In genomic region chr4:126361287-126361686, GRCh38 we compare ENCODE assay signal across 29 cellular contexts.
"Had no signal": no experiment of that assay in that cellular context is flagged by ENCODE, and none has a peak within 500 bp of the region (broad histone marks: within the 10 kb centered on the region; RNA-seq: fewer than 3 reads in every experiment).

No MANE protein-coding gene starts in this region.

- FAIRE-seq: astrocyte, bronchial epithelial cell had no signal

- DNase-seq: activated CD4-positive, alpha-beta memory T cell treated with anti-CD3 and anti-CD28 coated beads, Interleukin-2, amount 10 ng/mL, durations not matched to agents 7 days and 5 days; activated CD4-positive, alpha-beta T cell treated with anti-CD3 and anti-CD28 coated beads for 1 hour; activated CD4-positive, alpha-beta T cell treated with anti-CD3 and anti-CD28 coated beads for 4 hours; activated CD4-positive, alpha-beta T cell treated with anti-CD3 and anti-CD28 coated beads, Interleukin-2, amount 10 ng/mL, durations not matched to agents 7 days and 5 days; activated CD4-positive, alpha-beta T cell treated with anti-CD3 and anti-CD28 coated beads, Interleukin-2, amount 50 U/mL, for 4 hours; activated CD8-positive, alpha-beta memory T cell treated with anti-CD3 and anti-CD28 coated beads, Interleukin-2, amount 50 U/mL, for 48 hours; activated gamma-delta T cell; activated naive CD4-positive, alpha-beta T cell; activated naive CD4-positive, alpha-beta T cell treated with anti-CD3 and anti-CD28 coated beads, Interleukin-2, amount 10 ng/mL, durations not matched to agents 7 days and 5 days; activated naive CD8-positive, alpha-beta T cell treated with anti-CD3 and anti-CD28 coated beads, Interleukin-2, amount 10 ng/mL, durations not matched to agents 7 days and 5 days; activated T-cell treated with anti-CD3 and anti-CD28 coated beads for 4 hours; activated T-cell treated with anti-CD3 and anti-CD28 coated beads, Interleukin-2, amount 50 U/mL, for 24 hours; activated T-cell treated with anti-CD3 and anti-CD28 coated beads, Interleukin-2, amount 50 U/mL, for 72 hours; amniotic stem cell; anterior cingulate cortex; brain microvascular endothelial cell; dorsolateral prefrontal cortex; effector memory CD4-positive, alpha-beta T cell; foreskin keratinocyte; gastrocnemius medialis; glutamatergic neuron; heart left ventricle; T-helper 17 cell; T1000 had no signal

- H3K27ac ChIP-seq: brain microvascular endothelial cell, coronary artery, dorsolateral prefrontal cortex, esophagus muscularis mucosa, foreskin keratinocyte, gastrocnemius medialis, heart left ventricle had no signal

- H3K27me3 ChIP-seq: brain microvascular endothelial cell, esophagus muscularis mucosa, foreskin keratinocyte, gastrocnemius medialis, heart left ventricle had no signal

- H3K9me3 ChIP-seq: esophagus muscularis mucosa, gastrocnemius medialis, heart left ventricle had no signal

- H3K4me1 ChIP-seq: esophagus muscularis mucosa, foreskin keratinocyte, gastrocnemius medialis, heart left ventricle had no signal

- H3K4me3 ChIP-seq: coronary artery, dorsolateral prefrontal cortex, esophagus muscularis mucosa, gastrocnemius medialis, heart left ventricle had no signal

- ATAC-seq: activated naive CD4-positive, alpha-beta T cell treated with anti-CD3 and anti-CD28 coated beads, Interleukin-2, amount 50 U/mL, for 72 hours; activated T-cell treated with anti-CD3 and anti-CD28 coated beads, Interleukin-2, amount 50 U/mL, for 72 hours; foreskin keratinocyte; gastrocnemius medialis; heart left ventricle; T-helper 17 cell had no signal

- H3K36me3 ChIP-seq: brain microvascular endothelial cell, esophagus muscularis mucosa, gastrocnemius medialis, heart left ventricle had no signal
